In the genomic region with DNA sequence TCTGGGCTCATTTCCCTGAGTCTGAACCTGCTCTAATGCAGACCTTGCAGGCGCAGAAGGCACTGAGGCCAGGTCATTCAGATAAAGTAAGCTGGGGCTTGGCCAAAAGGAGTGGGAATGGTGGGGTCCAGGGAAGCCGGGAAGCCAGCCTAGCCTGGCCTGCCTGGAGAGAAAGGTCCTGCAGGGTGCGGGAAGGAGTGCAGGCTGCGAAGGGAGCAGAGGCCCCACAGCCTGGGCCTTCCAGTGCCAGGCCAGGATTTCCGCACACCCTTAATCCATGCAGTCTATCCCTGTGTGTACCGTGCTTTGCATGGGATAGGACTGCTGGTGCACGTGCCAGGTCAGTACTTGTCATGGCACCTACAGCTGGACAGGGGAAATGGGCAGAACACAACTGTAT, we compare ENCODE assay signal across 1 cellular context.
TF ChIP-seq lines count a peak whose summit lies in the region.

No MANE protein-coding gene starts in this region.

TF ChIP-seq in GM23338, 12 proteins besides CTCF, POLR2A, EP300 and RAD21 (continued from another document):
- TF ChIP-seq, protein P1, sequence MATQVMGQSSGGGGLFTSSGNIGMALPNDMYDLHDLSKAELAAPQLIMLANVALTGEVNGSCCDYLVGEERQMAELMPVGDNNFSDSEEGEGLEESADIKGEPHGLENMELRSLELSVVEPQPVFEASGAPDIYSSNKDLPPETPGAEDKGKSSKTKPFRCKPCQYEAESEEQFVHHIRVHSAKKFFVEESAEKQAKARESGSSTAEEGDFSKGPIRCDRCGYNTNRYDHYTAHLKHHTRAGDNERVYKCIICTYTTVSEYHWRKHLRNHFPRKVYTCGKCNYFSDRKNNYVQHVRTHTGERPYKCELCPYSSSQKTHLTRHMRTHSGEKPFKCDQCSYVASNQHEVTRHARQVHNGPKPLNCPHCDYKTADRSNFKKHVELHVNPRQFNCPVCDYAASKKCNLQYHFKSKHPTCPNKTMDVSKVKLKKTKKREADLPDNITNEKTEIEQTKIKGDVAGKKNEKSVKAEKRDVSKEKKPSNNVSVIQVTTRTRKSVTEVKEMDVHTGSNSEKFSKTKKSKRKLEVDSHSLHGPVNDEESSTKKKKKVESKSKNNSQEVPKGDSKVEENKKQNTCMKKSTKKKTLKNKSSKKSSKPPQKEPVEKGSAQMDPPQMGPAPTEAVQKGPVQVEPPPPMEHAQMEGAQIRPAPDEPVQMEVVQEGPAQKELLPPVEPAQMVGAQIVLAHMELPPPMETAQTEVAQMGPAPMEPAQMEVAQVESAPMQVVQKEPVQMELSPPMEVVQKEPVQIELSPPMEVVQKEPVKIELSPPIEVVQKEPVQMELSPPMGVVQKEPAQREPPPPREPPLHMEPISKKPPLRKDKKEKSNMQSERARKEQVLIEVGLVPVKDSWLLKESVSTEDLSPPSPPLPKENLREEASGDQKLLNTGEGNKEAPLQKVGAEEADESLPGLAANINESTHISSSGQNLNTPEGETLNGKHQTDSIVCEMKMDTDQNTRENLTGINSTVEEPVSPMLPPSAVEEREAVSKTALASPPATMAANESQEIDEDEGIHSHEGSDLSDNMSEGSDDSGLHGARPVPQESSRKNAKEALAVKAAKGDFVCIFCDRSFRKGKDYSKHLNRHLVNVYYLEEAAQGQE (IDR thresholded peaks at IDR 0.05; ENCODE audit: unreplicated experiment): no peak
- TF ChIP-seq POLR2AphosphoS5 (IDR thresholded peaks at IDR 0.05; ENCODE audit: low read depth) (no peak), STAT1 (IDR thresholded peaks at IDR 0.05; ENCODE audit: unreplicated experiment) (no peak), ZNF331 (CRISPR knock-in tag; IDR thresholded peaks at IDR 0.05; ENCODE audit: low read depth) (no peak), JUNB (IDR thresholded peaks at IDR 0.05; ENCODE audit: unreplicated experiment) (no peak), EZH2 (IDR thresholded peaks at IDR 0.05; ENCODE audit: low read depth, unreplicated experiment) (no peak), ZNF114 (CRISPR knock-in tag; IDR thresholded peaks at IDR 0.05) (no peak), EZH2phosphoT487 (IDR thresholded peaks at IDR 0.05; ENCODE audit: unreplicated experiment) (no peak)
- TF ChIP-seq, protein P2, sequence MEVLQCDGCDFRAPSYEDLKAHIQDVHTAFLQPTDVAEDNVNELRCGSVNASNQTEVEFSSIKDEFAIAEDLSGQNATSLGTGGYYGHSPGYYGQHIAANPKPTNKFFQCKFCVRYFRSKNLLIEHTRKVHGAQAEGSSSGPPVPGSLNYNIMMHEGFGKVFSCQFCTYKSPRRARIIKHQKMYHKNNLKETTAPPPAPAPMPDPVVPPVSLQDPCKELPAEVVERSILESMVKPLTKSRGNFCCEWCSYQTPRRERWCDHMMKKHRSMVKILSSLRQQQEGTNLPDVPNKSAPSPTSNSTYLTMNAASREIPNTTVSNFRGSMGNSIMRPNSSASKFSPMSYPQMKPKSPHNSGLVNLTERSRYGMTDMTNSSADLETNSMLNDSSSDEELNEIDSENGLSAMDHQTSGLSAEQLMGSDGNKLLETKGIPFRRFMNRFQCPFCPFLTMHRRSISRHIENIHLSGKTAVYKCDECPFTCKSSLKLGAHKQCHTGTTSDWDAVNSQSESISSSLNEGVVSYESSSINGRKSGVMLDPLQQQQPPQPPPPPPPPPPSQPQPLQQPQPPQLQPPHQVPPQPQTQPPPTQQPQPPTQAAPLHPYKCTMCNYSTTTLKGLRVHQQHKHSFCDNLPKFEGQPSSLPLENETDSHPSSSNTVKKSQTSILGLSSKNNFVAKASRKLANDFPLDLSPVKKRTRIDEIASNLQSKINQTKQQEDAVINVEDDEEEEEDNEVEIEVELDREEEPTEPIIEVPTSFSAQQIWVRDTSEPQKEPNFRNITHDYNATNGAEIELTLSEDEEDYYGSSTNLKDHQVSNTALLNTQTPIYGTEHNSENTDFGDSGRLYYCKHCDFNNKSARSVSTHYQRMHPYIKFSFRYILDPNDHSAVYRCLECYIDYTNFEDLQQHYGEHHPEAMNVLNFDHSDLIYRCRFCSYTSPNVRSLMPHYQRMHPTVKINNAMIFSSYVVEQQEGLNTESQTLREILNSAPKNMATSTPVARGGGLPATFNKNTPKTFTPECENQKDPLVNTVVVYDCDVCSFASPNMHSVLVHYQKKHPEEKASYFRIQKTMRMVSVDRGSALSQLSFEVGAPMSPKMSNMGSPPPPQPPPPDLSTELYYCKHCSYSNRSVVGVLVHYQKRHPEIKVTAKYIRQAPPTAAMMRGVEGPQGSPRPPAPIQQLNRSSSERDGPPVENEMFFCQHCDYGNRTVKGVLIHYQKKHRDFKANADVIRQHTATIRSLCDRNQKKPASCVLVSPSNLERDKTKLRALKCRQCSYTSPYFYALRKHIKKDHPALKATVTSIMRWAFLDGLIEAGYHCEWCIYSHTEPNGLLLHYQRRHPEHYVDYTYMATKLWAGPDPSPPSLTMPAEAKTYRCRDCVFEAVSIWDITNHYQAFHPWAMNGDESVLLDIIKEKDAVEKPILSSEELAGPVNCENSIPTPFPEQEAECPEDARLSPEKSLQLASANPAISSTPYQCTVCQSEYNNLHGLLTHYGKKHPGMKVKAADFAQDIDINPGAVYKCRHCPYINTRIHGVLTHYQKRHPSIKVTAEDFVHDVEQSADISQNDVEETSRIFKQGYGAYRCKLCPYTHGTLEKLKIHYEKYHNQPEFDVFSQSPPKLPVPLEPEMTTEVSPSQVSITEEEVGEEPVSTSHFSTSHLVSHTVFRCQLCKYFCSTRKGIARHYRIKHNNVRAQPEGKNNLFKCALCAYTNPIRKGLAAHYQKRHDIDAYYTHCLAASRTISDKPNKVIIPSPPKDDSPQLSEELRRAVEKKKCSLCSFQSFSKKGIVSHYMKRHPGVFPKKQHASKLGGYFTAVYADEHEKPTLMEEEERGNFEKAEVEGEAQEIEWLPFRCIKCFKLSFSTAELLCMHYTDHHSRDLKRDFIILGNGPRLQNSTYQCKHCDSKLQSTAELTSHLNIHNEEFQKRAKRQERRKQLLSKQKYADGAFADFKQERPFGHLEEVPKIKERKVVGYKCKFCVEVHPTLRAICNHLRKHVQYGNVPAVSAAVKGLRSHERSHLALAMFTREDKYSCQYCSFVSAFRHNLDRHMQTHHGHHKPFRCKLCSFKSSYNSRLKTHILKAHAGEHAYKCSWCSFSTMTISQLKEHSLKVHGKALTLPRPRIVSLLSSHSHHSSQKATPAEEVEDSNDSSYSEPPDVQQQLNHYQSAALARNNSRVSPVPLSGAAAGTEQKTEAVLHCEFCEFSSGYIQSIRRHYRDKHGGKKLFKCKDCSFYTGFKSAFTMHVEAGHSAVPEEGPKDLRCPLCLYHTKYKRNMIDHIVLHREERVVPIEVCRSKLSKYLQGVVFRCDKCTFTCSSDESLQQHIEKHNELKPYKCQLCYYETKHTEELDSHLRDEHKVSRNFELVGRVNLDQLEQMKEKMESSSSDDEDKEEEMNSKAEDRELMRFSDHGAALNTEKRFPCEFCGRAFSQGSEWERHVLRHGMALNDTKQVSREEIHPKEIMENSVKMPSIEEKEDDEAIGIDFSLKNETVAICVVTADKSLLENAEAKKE (CRISPR knock-in tag; IDR thresholded peaks at IDR 0.05): no peak
- TF ChIP-seq, protein P3, sequence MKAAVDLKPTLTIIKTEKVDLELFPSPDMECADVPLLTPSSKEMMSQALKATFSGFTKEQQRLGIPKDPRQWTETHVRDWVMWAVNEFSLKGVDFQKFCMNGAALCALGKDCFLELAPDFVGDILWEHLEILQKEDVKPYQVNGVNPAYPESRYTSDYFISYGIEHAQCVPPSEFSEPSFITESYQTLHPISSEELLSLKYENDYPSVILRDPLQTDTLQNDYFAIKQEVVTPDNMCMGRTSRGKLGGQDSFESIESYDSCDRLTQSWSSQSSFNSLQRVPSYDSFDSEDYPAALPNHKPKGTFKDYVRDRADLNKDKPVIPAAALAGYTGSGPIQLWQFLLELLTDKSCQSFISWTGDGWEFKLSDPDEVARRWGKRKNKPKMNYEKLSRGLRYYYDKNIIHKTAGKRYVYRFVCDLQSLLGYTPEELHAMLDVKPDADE (IDR thresholded peaks at IDR 0.05): no peak
TF ChIP-seq in GM23338: peak in this region for 0.
